ENCODE assay signal across 1 cellular context in genomic region chr7:23468721-23469149, GRCh38.
TF ChIP-seq lines count a peak whose summit lies in the region.

No MANE protein-coding gene starts in this region.

TF ChIP-seq in H1, 55 proteins besides CTCF, POLR2A, EP300 and RAD21:
- no peak for TF ChIP-seq CTBP2 (IDR thresholded peaks at IDR 0.05; ENCODE audit: borderline replicate concordance, insufficient read depth, insufficient read length, low read length)
- 0 out of 2 replicates have a peak, but pooled peaks have one; percentile 10 for TF ChIP-seq RBBP5 (IDR thresholded peaks at IDR 0.05; ENCODE audit: borderline replicate concordance, low read depth, low read length)
- TF ChIP-seq TEAD4 (IDR thresholded peaks at IDR 0.05; ENCODE audit: low read depth, low read length) = no peak
- TF ChIP-seq POU5F1 (IDR thresholded peaks at IDR 0.05; ENCODE audit: low read depth, low read length) = no peak
- no peak for TF ChIP-seq SIRT6 (IDR thresholded peaks at IDR 0.05; ENCODE audit: low read length)
- TF ChIP-seq RFX5 (IDR thresholded peaks at IDR 0.05; ENCODE audit: borderline replicate concordance, low read depth, low read length) = no peak
- no peak for TF ChIP-seq SAP30 (IDR thresholded peaks at IDR 0.05; ENCODE audit: insufficient read depth, insufficient replicate concordance, low read length)
- TF ChIP-seq MAX (IDR thresholded peaks at IDR 0.05) = no peak
- TF ChIP-seq NANOG (IDR thresholded peaks at IDR 0.05; ENCODE audit: insufficient read depth, low read depth, low read length, poor library complexity, severe bottlenecking) = no peak
- TF ChIP-seq SRF (IDR thresholded peaks at IDR 0.05; ENCODE audit: low read depth, low read length) = no peak
- TF ChIP-seq SP2 (IDR thresholded peaks at IDR 0.05; ENCODE audit: low read length) = no peak
- TF ChIP-seq CHD1 (IDR thresholded peaks at IDR 0.05; ENCODE audit: low read depth, low read length) = no peak
- no peak for TF ChIP-seq TAF7 (optimal IDR thresholded peaks at IDR 0.05; ENCODE audit: borderline replicate concordance, low read depth, low read length)
- TF ChIP-seq CEBPB (IDR thresholded peaks at IDR 0.05; ENCODE audit: low read depth, low read length) = no peak
- no peak for TF ChIP-seq FOSL1 (IDR thresholded peaks at IDR 0.05; ENCODE audit: insufficient read depth, low read depth, low read length)
- TF ChIP-seq BCL11A (IDR thresholded peaks at IDR 0.05; ENCODE audit: low read depth in 2 of 2, low read length in 2 of 2) = no peak
- TF ChIP-seq RXRA (IDR thresholded peaks at IDR 0.05; ENCODE audit: insufficient read depth, low read depth, low read length) = no peak
- TF ChIP-seq TBP (IDR thresholded peaks at IDR 0.05; ENCODE audit: low read depth, low read length) = no peak
- TF ChIP-seq BACH1 (IDR thresholded peaks at IDR 0.05; ENCODE audit: low read length) = no peak
- no peak for TF ChIP-seq CBX5 (IDR thresholded peaks at IDR 0.05; ENCODE audit: low read depth, low read length)
- TF ChIP-seq, protein P1, sequence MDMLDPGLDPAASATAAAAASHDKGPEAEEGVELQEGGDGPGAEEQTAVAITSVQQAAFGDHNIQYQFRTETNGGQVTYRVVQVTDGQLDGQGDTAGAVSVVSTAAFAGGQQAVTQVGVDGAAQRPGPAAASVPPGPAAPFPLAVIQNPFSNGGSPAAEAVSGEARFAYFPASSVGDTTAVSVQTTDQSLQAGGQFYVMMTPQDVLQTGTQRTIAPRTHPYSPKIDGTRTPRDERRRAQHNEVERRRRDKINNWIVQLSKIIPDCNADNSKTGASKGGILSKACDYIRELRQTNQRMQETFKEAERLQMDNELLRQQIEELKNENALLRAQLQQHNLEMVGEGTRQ (IDR thresholded peaks at IDR 0.05; ENCODE audit: low read length) = no peak
- peak in 1 of 2 experiments; percentile 18; a peak in 1 of 4 replicates for TF ChIP-seq SIN3A (conservative IDR thresholded peaks at IDR 0.05 in 1 of 2, IDR thresholded peaks at IDR 0.05 in 1 of 2; ENCODE audit: low read depth in 1 of 2, low read length in 2 of 2)
- no peak for TF ChIP-seq CBX8 (IDR thresholded peaks at IDR 0.05; ENCODE audit: borderline replicate concordance, low read depth, low read length)
- TF ChIP-seq PHF8 (conservative IDR thresholded peaks at IDR 0.05; ENCODE audit: low read depth, low read length) = peak; percentile 6; the same call in 1 of the 2 replicates
- TF ChIP-seq CREB1 (IDR thresholded peaks at IDR 0.05) = no peak
- no peak for TF ChIP-seq KDM4A (IDR thresholded peaks at IDR 0.05; ENCODE audit: low read depth, low read length, severe bottlenecking)
- peak; percentile 13 for TF ChIP-seq ASH2L (IDR thresholded peaks at IDR 0.05; ENCODE audit: low read length)
TF ChIP-seq in H1: peak in this region for 4.
